31 cellular contexts compared by ENCODE assay signal in the genomic region with DNA sequence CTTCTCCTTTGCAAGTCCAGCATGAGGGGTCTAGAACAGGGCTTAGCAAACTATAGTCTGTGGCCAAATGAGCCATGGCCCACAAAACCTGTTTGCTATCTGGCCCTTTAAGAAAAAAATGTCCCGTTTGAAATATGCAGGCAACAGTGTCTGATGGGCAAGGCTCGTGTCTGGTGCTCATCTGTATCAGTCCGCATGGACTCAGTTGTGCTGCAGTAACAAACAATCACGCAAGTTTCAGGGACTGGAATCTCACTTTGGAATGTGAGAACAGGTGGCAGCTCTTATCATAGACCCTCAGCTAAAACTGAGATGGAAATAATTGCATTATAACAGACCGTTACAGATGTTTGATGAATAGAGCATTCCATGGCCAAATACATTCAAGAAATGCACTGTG. TPM values are rescaled to one million over a fixed set of nuclear protein-coding genes. Genes with fewer than 3 reads are reported as not detected.
"Had no signal": no experiment of that assay in that cellular context is flagged by ENCODE, and none has a peak within 500 bp of the region (broad histone marks: within the 10 kb centered on the region; RNA-seq: fewer than 3 reads in every experiment).

No MANE protein-coding gene starts in this region.

- FAIRE-seq: urothelium cell line had no signal

- H3K36me3 Mint-ChIP-seq: stimulated activated effector memory CD8-positive, alpha-beta T cell treated with anti-CD3 and anti-CD28 coated beads, Interleukin-12 subunit alpha, Interleukin-12 subunit beta, amount 100 ng/mL, for 72 hours; type B pancreatic cell had no signal

- H3K4me1 ChIP-seq: stomach, suprapubic skin, testis, thyroid gland, tibial artery, tibial nerve, transverse colon, upper lobe of left lung, upper lobe of right lung, uterus, vagina had no signal

- H3K27ac ChIP-seq: stomach, suprapubic skin, testis, thoracic aorta, thyroid gland, tibial artery, tibial nerve, transverse colon, upper lobe of left lung, upper lobe of right lung, vagina had no signal

- H3K9me3 ChIP-seq: suprapubic skin, testis, thoracic aorta, thyroid gland, tibial artery, transverse colon, upper lobe of left lung, upper lobe of right lung, uterus, vagina had no signal

- H3K27ac Mint-ChIP-seq: stimulated activated effector memory CD8-positive, alpha-beta T cell treated with anti-CD3 and anti-CD28 coated beads, Interleukin-12 subunit alpha, Interleukin-12 subunit beta, amount 100 ng/mL, for 72 hours; stimulated activated memory B cell treated with anti-CD40 and anti-IgM and Interleukin-4, amounts not matched to agents 10 μg/mL and 1 μg/mL and 100 μg/mL, for 72 hours; stimulated activated naive B cell treated with anti-CD40 and anti-IgM and Interleukin-4, amounts not matched to agents 10 μg/mL and 1 μg/mL and 100 μg/mL, for 72 hours; stimulated activated naive CD8-positive, alpha-beta T cell treated with anti-CD3 and anti-CD28 coated beads, Interleukin-15, amount 100 ng/mL, for 72 hours; stimulated activated naive CD8-positive, alpha-beta T cell treated with anti-CD3 and anti-CD28 coated beads, Interleukin-15, Interleukin-2, amounts not matched to agents 100 ng/mL and 50 ng/mL, for 24 hours; type B pancreatic cell had no signal

- H3K4me3 ChIP-seq: stomach, suprapubic skin, testis, thoracic aorta, thyroid gland, tibial artery, tibial nerve, transverse colon, upper lobe of left lung, upper lobe of right lung, uterus, vagina had no signal

- DNase-seq: stimulated activated CD4-positive, alpha-beta T cell treated with anti-CD3 and anti-CD28 coated beads, Interleukin-2, amount 100 ng/mL, for 48 hours; stimulated activated CD4-positive, alpha-beta T cell treated with anti-CD3 and anti-CD28 coated beads, Interleukin-4, amount 100 ng/mL, for 1 hour; stimulated activated CD4-positive, alpha-beta T cell treated with anti-CD3 and anti-CD28 coated beads, Interleukin-4, amount 100 ng/mL, for 24 hours; stimulated activated CD4-positive, alpha-beta T cell treated with anti-CD3 and anti-CD28 coated beads, Interleukin-4, amount 100 ng/mL, for 4 hours; stimulated activated CD8-positive, alpha-beta memory T cell treated with anti-CD3 and anti-CD28 coated beads, Interleukin-4, amount 100 ng/mL, for 48 hours; stimulated activated naive B cell treated with anti-CD40 and anti-IgM and Interleukin-4, amounts not matched to agents 10 μg/mL and 1 μg/mL and 100 μg/mL, for 72 hours; stimulated activated naive CD4-positive, alpha-beta T cell; stimulated activated naive CD4-positive, alpha-beta T cell treated with Interleukin-2 at 50 U/mL for 16 hours; stimulated activated naive CD8-positive, alpha-beta T cell treated with anti-CD3 and anti-CD28 coated beads, Interleukin-15, amount 100 ng/mL, for 72 hours; stimulated activated naive CD8-positive, alpha-beta T cell treated with anti-CD3 and anti-CD28 coated beads, Interleukin-15, Interleukin-2, amounts not matched to agents 100 U/mL and 50 U/mL, for 24 hours; stomach; substantia nigra; testis; thyroid gland; tibial artery; transverse colon; trophoblast cell; upper lobe of left lung; upper lobe of right lung; uterus had no signal

- H3K9me3 Mint-ChIP-seq: stimulated activated effector memory CD8-positive, alpha-beta T cell treated with anti-CD3 and anti-CD28 coated beads, Interleukin-12 subunit alpha, Interleukin-12 subunit beta, amount 100 ng/mL, for 72 hours; type B pancreatic cell had no signal

- H3K27me3 ChIP-seq: testis, thyroid gland, transverse colon, upper lobe of left lung, uterus, vagina had no signal

- H3K36me3 ChIP-seq: stomach, suprapubic skin, thoracic aorta, thyroid gland, tibial artery, tibial nerve, transverse colon, upper lobe of left lung, upper lobe of right lung, uterus, vagina had no signal

- H3K4me3 Mint-ChIP-seq: stimulated activated effector memory CD8-positive, alpha-beta T cell treated with anti-CD3 and anti-CD28 coated beads, Interleukin-12 subunit alpha, Interleukin-12 subunit beta, amount 100 ng/mL, for 72 hours; stimulated activated memory B cell treated with anti-CD40 and anti-IgM and Interleukin-4, amounts not matched to agents 10 μg/mL and 1 μg/mL and 100 μg/mL, for 72 hours; stimulated activated naive B cell treated with anti-CD40 and anti-IgM and Interleukin-4, amounts not matched to agents 10 μg/mL and 1 μg/mL and 100 μg/mL, for 72 hours; stimulated activated naive CD8-positive, alpha-beta T cell treated with anti-CD3 and anti-CD28 coated beads, Interleukin-15, amount 100 ng/mL, for 72 hours; stimulated activated naive CD8-positive, alpha-beta T cell treated with anti-CD3 and anti-CD28 coated beads, Interleukin-15, Interleukin-2, amounts not matched to agents 100 ng/mL and 50 ng/mL, for 24 hours; type B pancreatic cell had no signal

- ATAC-seq: stimulated activated effector memory CD8-positive, alpha-beta T cell treated with anti-CD3 and anti-CD28 coated beads, Interleukin-12 subunit alpha, Interleukin-12 subunit beta, amount 100 ng/mL, for 72 hours; stimulated activated memory B cell treated with anti-CD40 and anti-IgM and Interleukin-4, amounts not matched to agents 10 μg/mL and 1 μg/mL and 100 μg/mL, for 72 hours; stimulated activated naive B cell treated with anti-CD40 and anti-IgM and Interleukin-4, amounts not matched to agents 10 μg/mL and 1 μg/mL and 100 μg/mL, for 72 hours; stimulated activated naive CD8-positive, alpha-beta T cell treated with anti-CD3 and anti-CD28 coated beads, Interleukin-15, amount 100 ng/mL, for 72 hours; stimulated activated naive CD8-positive, alpha-beta T cell treated with anti-CD3 and anti-CD28 coated beads, Interleukin-15, Interleukin-2, amounts not matched to agents 100 U/mL and 50 U/mL, for 24 hours; upper lobe of right lung had no signal

RNA-seq across cellular contexts. Expression of a gene that starts 19.1 kb away (rescaled TPM):
- total RNA-seq: stomach, subcutaneous adipose tissue, suprapubic skin, temporal lobe, thoracic aorta, thyroid gland, tibial nerve, vagina had no signal
